In genomic region chr7:22823142-22823497, GRCh38 we compare ENCODE assay signal across 9 cellular contexts. TPM values are rescaled to one million over a fixed set of nuclear protein-coding genes. Genes with fewer than 3 reads are reported as not detected.
DNase-seq lines count a peak whose midpoint lies in the region; ATAC-seq, FAIRE-seq and TF ChIP-seq lines count a peak whose summit lies in the region.
"Had no signal": no experiment of that assay in that cellular context is flagged by ENCODE, and none has a peak within 500 bp of the region (broad histone marks: within the 10 kb centered on the region; RNA-seq: fewer than 3 reads in every experiment).

No MANE protein-coding gene starts in this region.

- H3K4me1 ChIP-seq in Loucy (ENCODE audit: insufficient read depth, low read length, poor library complexity, severe bottlenecking) (peaks cover 29% of the 10 kb centered on the region), H1 (replicated peaks in 1 of 4; ENCODE audit: control insufficient read depth in 3 of 4, insufficient read depth in 4 of 4, low read length in 3 of 4) (peaks cover 0 to 12% (median 6%) of the 10 kb centered on the region in 4 experiments; a peak in 5 of 7 replicates), neutrophil (ENCODE audit: control insufficient read depth in 1 of 2, insufficient read depth in 1 of 2, low read depth in 1 of 2, low read length in 1 of 2) (peaks cover 9 to 17% of the 10 kb centered on the region in 2 experiments)

- H3K9me2 ChIP-seq in Loucy (replicated peaks; ENCODE audit: low read depth, low read length): no peaks in the 10 kb centered on the region

- no peak overlapping the region for H3K56ac ChIP-seq in H1 (replicated peaks; ENCODE audit: insufficient read length, low read depth, low read length)

- H4K20me1 ChIP-seq in Loucy (ENCODE audit: insufficient read depth, low read length, poor library complexity, severe bottlenecking) (peaks cover 3% of the 10 kb centered on the region), H1 (replicated peaks in 1 of 2; ENCODE audit: control insufficient read depth in 1 of 2, insufficient read depth in 2 of 2, low read length in 2 of 2) (no peaks in the 10 kb centered on the region)

- no peak overlapping the region for H3K14ac ChIP-seq in H1 (ENCODE audit: insufficient read length)

- H2BK5ac ChIP-seq in H1 (ENCODE audit: low read depth, low read length): no peak overlapping the region

- CTCF ChIA-PET in H1 (lab: Charles Lee; ENCODE audit: partially characterized antibody): interaction anchor here (0.7 to 2.9 kb wide), 3 partner anchors 41 to 263 kb away, joined by 3 to 10 read pairs (median 5); no protein-coding TSS in a partner anchor

- H3K18ac ChIP-seq in H1 (ENCODE audit: extremely low read depth, low read length): no peak overlapping the region

- no peak for FAIRE-seq in H1 (lab: Jason Lieb, UNC)

- DNase-seq in EL: peak; percentile 10
- no peak for DNase-seq in H1 (ENCODE audit: low read depth in 1 of 2, low spot score in 2 of 2)
- DNase-seq in effector CD8-positive, alpha-beta T cell (lab: John Stamatoyannopoulos, UW): no peak

- H3K79me1 ChIP-seq in H1 (ENCODE audit: low read depth, low read length): peaks cover 8% of the 10 kb centered on the region

- H3F3A ChIP-seq in Loucy (ENCODE audit: low read depth): no peaks in the 10 kb centered on the region

- no peak for TF ChIP-seq RAD21 in H1 (IDR thresholded peaks at IDR 0.05 in 1 of 2, conservative IDR thresholded peaks at IDR 0.05 in 1 of 2; ENCODE audit: low read depth in 2 of 2, low read length in 2 of 2)

- no peak overlapping the region for H4K91ac ChIP-seq in H1 (replicated peaks; ENCODE audit: insufficient read length, low read length)

- no peak overlapping the region for H3K23ac ChIP-seq in H1 (ENCODE audit: insufficient read length)

- H3K9me3 ChIP-seq in Loucy (ENCODE audit: insufficient read depth, low read depth, low read length) (no peaks in the 10 kb centered on the region), H1 (ENCODE audit: insufficient read depth in 2 of 2, low read depth in 1 of 2, low read length in 1 of 2) (no peaks in the 10 kb centered on the region), neutrophil (no peaks in the 10 kb centered on the region)
- H3K9me3 ChIP-seq: mucosa of descending colon had no signal

- H3K4me2 ChIP-seq in Loucy (ENCODE audit: low read depth, low read length, poor library complexity, severe bottlenecking) (peak overlapping the region; percentile 68), H1 (ENCODE audit: insufficient read depth in 1 of 2, low read depth in 2 of 2, low read length in 2 of 2) (peak overlapping the region; percentile 66 to 87)

- no peak overlapping the region for H4K8ac ChIP-seq in H1 (ENCODE audit: extremely low read depth, insufficient read depth, low read length)

- H2BK12ac ChIP-seq in H1 (ENCODE audit: low read depth, low read length): no peak overlapping the region

- H2BK120ac ChIP-seq in H1 (replicated peaks; ENCODE audit: low read depth, low read length): no peak overlapping the region

- ATAC-seq in HG03378 (IDR thresholded peaks at IDR 0.05; ENCODE audit: unreplicated experiment) (no peak), HG02610 (IDR thresholded peaks at IDR 0.05; ENCODE audit: unreplicated experiment) (no peak), GM18519 (IDR thresholded peaks at IDR 0.05; ENCODE audit: low FRiP score, unreplicated experiment) (no peak)

- 84% methylated on average over 3 of the region's 3 CpGs; no CpG with 5 or more reads in 1 of the 2 experiments for WGBS in H1 (ENCODE audit: extremely low coverage in 1 of 2, insufficient coverage in 1 of 2, insufficient read length in 1 of 2, insufficient replicate concordance in 2 of 2, low coverage in 1 of 2, low lambda C conversion rate in 2 of 2, missing lambda C conversion rate in 1 of 2), 2 experiments

- H2BK15ac ChIP-seq in H1 (ENCODE audit: low read length): no peak overlapping the region

- no peak overlapping the region for H2BK20ac ChIP-seq in H1 (ENCODE audit: low read length)

- H2AK5ac ChIP-seq in H1 (ENCODE audit: low read depth, low read length): no peak overlapping the region

- H3K27ac ChIP-seq in H1 (ENCODE audit: low read depth, low read length): no peak overlapping the region
- H3K27ac ChIP-seq in neutrophil: peak overlapping the region; percentile 68

- peak overlapping the region; percentile 84 for H3K9ac ChIP-seq in Loucy (ENCODE audit: low read depth, low read length, poor library complexity, severe bottlenecking)
- H3K9ac ChIP-seq in H1 (replicated peaks in 1 of 4; ENCODE audit: extremely low read depth in 1 of 4, low read depth in 3 of 4, low read length in 3 of 4): peak overlapping the region in 3 of 4 experiments; percentile 72 to 84 (median 81); a peak in 4 of 7 replicates

- peak overlapping the region; percentile 85 for H3K4me3 ChIP-seq in Loucy (ENCODE audit: low read length, poor library complexity, severe bottlenecking)
- H3K4me3 ChIP-seq in H1 (ENCODE audit: extremely low read depth in 1 of 4, insufficient read depth in 2 of 4, low read depth in 3 of 4, low read length in 4 of 4): peak overlapping the region; percentile 36 to 94 (median 92); a peak in 7 of 8 replicates
- H3K4me3 ChIP-seq in neutrophil (ENCODE audit: low read depth in 1 of 2, low read length in 1 of 2): peak overlapping the region; percentile 90 to 99

- no peaks in the 10 kb centered on the region for H3K27me3 ChIP-seq in Loucy (ENCODE audit: insufficient read depth, low read length, poor library complexity, severe bottlenecking)
- no peaks in the 10 kb centered on the region; a peak in 1 of 7 replicates for H3K27me3 ChIP-seq in H1 (replicated peaks in 1 of 4; ENCODE audit: control insufficient read depth in 3 of 4, extremely low read depth in 1 of 4, insufficient read depth in 3 of 4, low read length in 3 of 4)
- peaks cover 51% of the 10 kb centered on the region for H3K27me3 ChIP-seq in neutrophil

- peak overlapping the region; percentile 91 for H2AFZ ChIP-seq in Loucy (ENCODE audit: low read length)
- H2AFZ ChIP-seq in H1 (ENCODE audit: low read length): peak overlapping the region; percentile 87; the same call in 1 of the 2 replicates

- no peak for TF ChIP-seq POLR2A in H1 (IDR thresholded peaks at IDR 0.05; ENCODE audit: control extremely low read depth in 1 of 2, low read depth in 2 of 2, low read length in 2 of 2)

- POLR2A ChIA-PET in H1 (lab: Charles Lee; ENCODE audit: partially characterized antibody): interaction anchor here (0.8 to 5.6 kb wide), 9 partner anchors 12 to 335 kb away, joined by 3 to 42 read pairs (median 4); no protein-coding TSS in a partner anchor

- H3K79me2 ChIP-seq in Loucy (ENCODE audit: insufficient read depth, low read length): peaks cover 38% of the 10 kb centered on the region
- H3K79me2 ChIP-seq in H1 (ENCODE audit: control insufficient read depth in 1 of 2, insufficient read depth in 2 of 2, low read length in 2 of 2): peaks cover 14 to 39% of the 10 kb centered on the region in 2 experiments; a peak in 3 of 4 replicates

- no peak overlapping the region for H3K4ac ChIP-seq in H1 (replicated peaks; ENCODE audit: insufficient read length, low read depth, low read length)

- H4K5ac ChIP-seq in H1 (ENCODE audit: insufficient read length, low read depth, low read length): no peak overlapping the region

- no peak for TF ChIP-seq CTCF in Loucy (conservative IDR thresholded peaks at IDR 0.05; ENCODE audit: low read length)
- TF ChIP-seq CTCF in H1 (IDR thresholded peaks at IDR 0.05; ENCODE audit: control extremely low read depth in 1 of 3, insufficient read depth in 1 of 3, low read depth in 1 of 3, low read length in 3 of 3): no peak
- no peak for TF ChIP-seq CTCF in neutrophil (IDR thresholded peaks at IDR 0.05)

- H3K36me3 ChIP-seq in Loucy (ENCODE audit: insufficient read depth, low read length) (no peaks in the 10 kb centered on the region), H1 (ENCODE audit: control insufficient read depth in 2 of 4, insufficient read depth in 4 of 4, low read length in 3 of 4) (peaks cover 0 to 5% (median 0%) of the 10 kb centered on the region in 4 experiments; a peak in 1 of 8 replicates), neutrophil (no peaks in the 10 kb centered on the region)

- peaks cover 2% of the 10 kb centered on the region; the same call in 1 of the 2 replicates for H3K23me2 ChIP-seq in H1 (ENCODE audit: low read depth, low read length)

- no peak for TF ChIP-seq EP300 in H1 (IDR thresholded peaks at IDR 0.05; ENCODE audit: borderline replicate concordance in 1 of 2, low read depth in 2 of 2, low read length in 2 of 2)

TF ChIP-seq in H1, 55 proteins besides CTCF, POLR2A, EP300 and RAD21 (continues in another document):
- TF ChIP-seq POU5F1 (IDR thresholded peaks at IDR 0.05; ENCODE audit: low read depth, low read length) (no peak), SIX5 (IDR thresholded peaks at IDR 0.05; ENCODE audit: low read depth, low read length) (no peak), GABPA (IDR thresholded peaks at IDR 0.05; ENCODE audit: borderline replicate concordance, insufficient read depth, low read length) (no peak), TCF12 (IDR thresholded peaks at IDR 0.05; ENCODE audit: low read depth, low read length) (no peak), SP4 (IDR thresholded peaks at IDR 0.05; ENCODE audit: low read length) (no peak), BCL11A (IDR thresholded peaks at IDR 0.05; ENCODE audit: low read depth in 2 of 2, low read length in 2 of 2) (no peak), JUN (IDR thresholded peaks at IDR 0.05; ENCODE audit: low read depth, low read length) (no peak), KDM1A (IDR thresholded peaks at IDR 0.05; ENCODE audit: borderline replicate concordance, low read length) (no peak), SRF (IDR thresholded peaks at IDR 0.05; ENCODE audit: low read depth, low read length) (no peak), TAF7 (optimal IDR thresholded peaks at IDR 0.05; ENCODE audit: borderline replicate concordance, low read depth, low read length) (no peak), GTF2F1 (IDR thresholded peaks at IDR 0.05; ENCODE audit: borderline replicate concordance, low read depth, low read length) (no peak)

RNA-seq across cellular contexts. Expression of gene TOMM7, which starts 0.5 kb away (rescaled TPM):
- total RNA-seq in H1 (2021; fragmentation: NEBNext Ultra II Directional; extraction: Animal tissue kit (Norgen Biotek cat#: 25700)): 389 and 406 TPM in 2 replicates
- polyA plus RNA-seq in H1 (2011; rRNA removed): 277 and 508 TPM in 2 replicates
- 339 TPM for polyA plus RNA-seq in H1 (2011; cell fraction: cytosol; rRNA removed)
- polyA plus RNA-seq in H1 (2011; cell fraction: nucleus; rRNA removed): 107 TPM
- 385 to 924 TPM (median 902 TPM) in 4 replicates for polyA plus RNA-seq in H1 (2012, experiment 1 of 2)
- 199 TPM for polyA plus RNA-seq in H1 (2012, experiment 2 of 2)
- 691 TPM for polyA plus RNA-seq in H1 (2013, experiment 1 of 2)
- 740 TPM for polyA plus RNA-seq in H1 (2013, experiment 2 of 2)
- polyA minus RNA-seq in H1 (2011; rRNA and poly(A)+ RNA removed): 61.9 and 62.2 TPM in 2 replicates
- polyA minus RNA-seq in H1 (2011; cell fraction: cytosol; rRNA and poly(A)+ RNA removed): 93.4 TPM
- polyA minus RNA-seq in H1 (2011; cell fraction: nucleus; rRNA and poly(A)+ RNA removed): 146 TPM
